30 cellular contexts compared by ENCODE assay signal in genomic region chr5:150236313-150236712, GRCh38. TPM values are rescaled to one million over a fixed set of nuclear protein-coding genes. Genes with fewer than 3 reads are reported as not detected.
"Had no signal": no experiment of that assay in that cellular context is flagged by ENCODE, and none has a peak within 500 bp of the region (broad histone marks: within the 10 kb centered on the region; RNA-seq: fewer than 3 reads in every experiment).

No MANE protein-coding gene starts in this region.

- H3K4me3 Mint-ChIP-seq: stimulated activated effector memory CD8-positive, alpha-beta T cell treated with anti-CD3 and anti-CD28 coated beads, Interleukin-12 subunit alpha, Interleukin-12 subunit beta, amount 100 ng/mL, for 72 hours; stimulated activated memory B cell treated with anti-CD40 and anti-IgM and Interleukin-4, amounts not matched to agents 10 μg/mL and 1 μg/mL and 100 μg/mL, for 72 hours; stimulated activated naive B cell treated with anti-CD40 and anti-IgM and Interleukin-4, amounts not matched to agents 10 μg/mL and 1 μg/mL and 100 μg/mL, for 72 hours; stimulated activated naive CD8-positive, alpha-beta T cell treated with anti-CD3 and anti-CD28 coated beads, Interleukin-15, amount 100 ng/mL, for 72 hours; stimulated activated naive CD8-positive, alpha-beta T cell treated with anti-CD3 and anti-CD28 coated beads, Interleukin-15, Interleukin-2, amounts not matched to agents 100 ng/mL and 50 ng/mL, for 24 hours; type B pancreatic cell had no signal

- H3K4me3 ChIP-seq: stomach, suprapubic skin, testis, thoracic aorta, thyroid gland, tibial artery, tibial nerve, transverse colon, upper lobe of left lung, upper lobe of right lung, uterus, vagina had no signal

- ATAC-seq: stimulated activated effector memory CD8-positive, alpha-beta T cell treated with anti-CD3 and anti-CD28 coated beads, Interleukin-12 subunit alpha, Interleukin-12 subunit beta, amount 100 ng/mL, for 72 hours; stimulated activated memory B cell treated with anti-CD40 and anti-IgM and Interleukin-4, amounts not matched to agents 10 μg/mL and 1 μg/mL and 100 μg/mL, for 72 hours; stimulated activated naive B cell treated with anti-CD40 and anti-IgM and Interleukin-4, amounts not matched to agents 10 μg/mL and 1 μg/mL and 100 μg/mL, for 72 hours; stimulated activated naive CD8-positive, alpha-beta T cell treated with anti-CD3 and anti-CD28 coated beads, Interleukin-15, amount 100 ng/mL, for 72 hours; stimulated activated naive CD8-positive, alpha-beta T cell treated with anti-CD3 and anti-CD28 coated beads, Interleukin-15, Interleukin-2, amounts not matched to agents 100 U/mL and 50 U/mL, for 24 hours; upper lobe of right lung had no signal

- H3K4me1 Mint-ChIP-seq: stimulated activated effector memory CD8-positive, alpha-beta T cell treated with anti-CD3 and anti-CD28 coated beads, Interleukin-12 subunit alpha, Interleukin-12 subunit beta, amount 100 ng/mL, for 72 hours; stimulated activated naive CD8-positive, alpha-beta T cell treated with anti-CD3 and anti-CD28 coated beads, Interleukin-15, amount 100 ng/mL, for 72 hours had no signal

- H3K9me3 Mint-ChIP-seq: stimulated activated effector memory CD8-positive, alpha-beta T cell treated with anti-CD3 and anti-CD28 coated beads, Interleukin-12 subunit alpha, Interleukin-12 subunit beta, amount 100 ng/mL, for 72 hours; stimulated activated memory B cell treated with anti-CD40 and anti-IgM and Interleukin-4, amounts not matched to agents 10 μg/mL and 1 μg/mL and 100 μg/mL, for 72 hours; stimulated activated naive B cell treated with anti-CD40 and anti-IgM and Interleukin-4, amounts not matched to agents 10 μg/mL and 1 μg/mL and 100 μg/mL, for 72 hours; stimulated activated naive CD8-positive, alpha-beta T cell treated with anti-CD3 and anti-CD28 coated beads, Interleukin-15, amount 100 ng/mL, for 72 hours; stimulated activated naive CD8-positive, alpha-beta T cell treated with anti-CD3 and anti-CD28 coated beads, Interleukin-15, Interleukin-2, amounts not matched to agents 100 ng/mL and 50 ng/mL, for 24 hours; type B pancreatic cell had no signal

- H3K27me3 Mint-ChIP-seq: stimulated activated naive B cell treated with anti-CD40 and anti-IgM and Interleukin-4, amounts not matched to agents 10 μg/mL and 1 μg/mL and 100 μg/mL, for 72 hours; stimulated activated naive CD8-positive, alpha-beta T cell treated with anti-CD3 and anti-CD28 coated beads, Interleukin-15, amount 100 ng/mL, for 72 hours; stimulated activated naive CD8-positive, alpha-beta T cell treated with anti-CD3 and anti-CD28 coated beads, Interleukin-15, Interleukin-2, amounts not matched to agents 100 ng/mL and 50 ng/mL, for 24 hours; type B pancreatic cell had no signal

- H3K36me3 ChIP-seq: stomach, suprapubic skin, thoracic aorta, thyroid gland, tibial artery, tibial nerve, transverse colon, upper lobe of left lung, upper lobe of right lung, uterus, vagina had no signal

- DNase-seq: stimulated activated CD4-positive, alpha-beta T cell treated with anti-CD3 and anti-CD28 coated beads, Interleukin-2, amount 100 ng/mL, for 48 hours; stimulated activated CD4-positive, alpha-beta T cell treated with anti-CD3 and anti-CD28 coated beads, Interleukin-4, amount 100 ng/mL, for 1 hour; stimulated activated CD4-positive, alpha-beta T cell treated with anti-CD3 and anti-CD28 coated beads, Interleukin-4, amount 100 ng/mL, for 24 hours; stimulated activated CD4-positive, alpha-beta T cell treated with anti-CD3 and anti-CD28 coated beads, Interleukin-4, amount 100 ng/mL, for 4 hours; stimulated activated CD8-positive, alpha-beta memory T cell treated with anti-CD3 and anti-CD28 coated beads, Interleukin-4, amount 100 ng/mL, for 48 hours; stimulated activated naive B cell treated with anti-CD40 and anti-IgM and Interleukin-4, amounts not matched to agents 10 μg/mL and 1 μg/mL and 100 μg/mL, for 72 hours; stimulated activated naive CD4-positive, alpha-beta T cell; stimulated activated naive CD4-positive, alpha-beta T cell treated with Interleukin-2 at 50 U/mL for 16 hours; stimulated activated naive CD8-positive, alpha-beta T cell treated with anti-CD3 and anti-CD28 coated beads, Interleukin-15, amount 100 ng/mL, for 72 hours; stimulated activated naive CD8-positive, alpha-beta T cell treated with anti-CD3 and anti-CD28 coated beads, Interleukin-15, Interleukin-2, amounts not matched to agents 100 U/mL and 50 U/mL, for 24 hours; stomach; substantia nigra; testis; thyroid gland; tibial artery; transverse colon; upper lobe of left lung; upper lobe of right lung; uterus had no signal

- H3K27me3 ChIP-seq: stomach, suprapubic skin, testis, thyroid gland, tibial artery, tibial nerve, transverse colon, upper lobe of left lung, upper lobe of right lung, uterus, vagina had no signal

- H3K27ac Mint-ChIP-seq: stimulated activated effector memory CD8-positive, alpha-beta T cell treated with anti-CD3 and anti-CD28 coated beads, Interleukin-12 subunit alpha, Interleukin-12 subunit beta, amount 100 ng/mL, for 72 hours; stimulated activated memory B cell treated with anti-CD40 and anti-IgM and Interleukin-4, amounts not matched to agents 10 μg/mL and 1 μg/mL and 100 μg/mL, for 72 hours; stimulated activated naive B cell treated with anti-CD40 and anti-IgM and Interleukin-4, amounts not matched to agents 10 μg/mL and 1 μg/mL and 100 μg/mL, for 72 hours; stimulated activated naive CD8-positive, alpha-beta T cell treated with anti-CD3 and anti-CD28 coated beads, Interleukin-15, amount 100 ng/mL, for 72 hours; stimulated activated naive CD8-positive, alpha-beta T cell treated with anti-CD3 and anti-CD28 coated beads, Interleukin-15, Interleukin-2, amounts not matched to agents 100 ng/mL and 50 ng/mL, for 24 hours; type B pancreatic cell had no signal

- H3K4me1 ChIP-seq: stomach, suprapubic skin, testis, thyroid gland, tibial artery, tibial nerve, transverse colon, upper lobe of left lung, upper lobe of right lung, uterus, vagina had no signal

- H3K36me3 Mint-ChIP-seq: stimulated activated effector memory CD8-positive, alpha-beta T cell treated with anti-CD3 and anti-CD28 coated beads, Interleukin-12 subunit alpha, Interleukin-12 subunit beta, amount 100 ng/mL, for 72 hours; stimulated activated memory B cell treated with anti-CD40 and anti-IgM and Interleukin-4, amounts not matched to agents 10 μg/mL and 1 μg/mL and 100 μg/mL, for 72 hours; stimulated activated naive B cell treated with anti-CD40 and anti-IgM and Interleukin-4, amounts not matched to agents 10 μg/mL and 1 μg/mL and 100 μg/mL, for 72 hours; type B pancreatic cell had no signal

- FAIRE-seq: urothelium cell line had no signal

- H3K27ac ChIP-seq: stomach, suprapubic skin, testis, thoracic aorta, thyroid gland, tibial artery, tibial nerve, transverse colon, upper lobe of left lung, upper lobe of right lung, vagina had no signal

- H3K9me3 ChIP-seq: stomach, suprapubic skin, testis, thoracic aorta, thyroid gland, tibial artery, tibial nerve, transverse colon, upper lobe of left lung, upper lobe of right lung, uterus, vagina had no signal

RNA-seq across cellular contexts. Expression of gene SLC6A7, which starts 46.5 kb away (rescaled TPM):
- total RNA-seq: suprapubic skin, thoracic aorta, thyroid gland, tibial nerve, upper lobe of right lung, urinary bladder, uterus had no signal
- polyA plus RNA-seq: stomach had no signal

RNA-seq across cellular contexts. Expression of gene CAMK2A, which starts 53.3 kb away (rescaled TPM):
- total RNA-seq: subcutaneous adipose tissue, thyroid gland had no signal
